8 cellular contexts compared by ENCODE assay signal in genomic region chr4:105894570-105895323, GRCh38. TPM values are rescaled to one million over a fixed set of nuclear protein-coding genes. Genes with fewer than 3 reads are reported as not detected.
A peak's percentile ranks its signal among the peaks of the same experiment; 100 is the strongest.
DNase-seq lines count a peak whose midpoint lies in the region; ATAC-seq and TF ChIP-seq lines count a peak whose summit lies in the region.

No MANE protein-coding gene starts in this region.

- no peak overlapping the region for H3K4me3 Mint-ChIP-seq in immature natural killer cell

- H4K20me1 ChIP-seq in osteoblast (ENCODE audit: insufficient read depth, low read length), result no peaks in the 10 kb centered on the region

- H3K27ac ChIP-seq in esophagus (ENCODE audit: low read depth in 2 of 2, low read length in 1 of 2) (peak overlapping the region; percentile 52 to 62), osteoblast (ENCODE audit: low read depth, low read length) (no peak overlapping the region)

- H3K4me1 ChIP-seq in esophagus (ENCODE audit: control insufficient read depth in 2 of 2, insufficient read depth in 2 of 2, low read length in 1 of 2) (peaks cover 0 to 5% of the 10 kb centered on the region in 2 donors), osteoblast (ENCODE audit: insufficient read depth, low read length) (no peaks in the 10 kb centered on the region)

- ATAC-seq in GM21825 (IDR thresholded peaks at IDR 0.05; ENCODE audit: unreplicated experiment), result peak; percentile 30
- no peak for ATAC-seq in GM21737 (IDR thresholded peaks at IDR 0.05; ENCODE audit: unreplicated experiment)

- TF ChIP-seq CTCF in osteoblast (IDR thresholded peaks at IDR 0.05; ENCODE audit: extremely low read depth, low read depth, low read length), result no peak

- H3K27me3 ChIP-seq in esophagus (ENCODE audit: control insufficient read depth in 1 of 2, insufficient read depth in 2 of 2, low read length in 2 of 2) (peaks cover 0 to 2% of the 10 kb centered on the region in 2 donors), osteoblast (ENCODE audit: insufficient read depth, low read length) (peaks cover 69% of the 10 kb centered on the region)

- H2AFZ ChIP-seq in osteoblast (ENCODE audit: low read length), result no peak overlapping the region

- H3K9me3 ChIP-seq in esophagus (ENCODE audit: control insufficient read depth in 2 of 2, insufficient read depth in 1 of 2, low read depth in 1 of 2, low read length in 1 of 2) (no peaks in the 10 kb centered on the region), osteoblast (ENCODE audit: low read depth, low read length) (no peaks in the 10 kb centered on the region)

- H3K27ac Mint-ChIP-seq in immature natural killer cell, result no peak overlapping the region

- WGBS in esophagus, 2 donors, result 1 to 2% methylated on average over 23 to 24 of the region's 24 CpGs

- no peaks in the 10 kb centered on the region for H3K79me2 ChIP-seq in osteoblast (ENCODE audit: insufficient read depth, low read length)

- peak overlapping the region; percentile 62 for H3K4me2 ChIP-seq in osteoblast (ENCODE audit: insufficient read depth, low read length)

- H3K36me3 Mint-ChIP-seq in immature natural killer cell, result peaks cover 0 to 7% (median 0%) of the 10 kb centered on the region in 3 donors

- peak overlapping the region; percentile 25; the same call in 1 of the 2 replicates for H3K4me3 ChIP-seq in GM08714 (ENCODE audit: low read length)
- peak overlapping the region; percentile 63 for H3K4me3 ChIP-seq in esophagus (ENCODE audit: low read depth in 1 of 2, low read length in 2 of 2)
- peak overlapping the region; percentile 23 for H3K4me3 ChIP-seq in osteoblast (ENCODE audit: insufficient read depth, low read length)

- H3K36me3 ChIP-seq in esophagus (ENCODE audit: control insufficient read depth in 2 of 2, insufficient read depth in 2 of 2, low read length in 1 of 2) (no peaks in the 10 kb centered on the region), osteoblast (ENCODE audit: insufficient read depth, low read length) (no peaks in the 10 kb centered on the region)

- peaks cover 8 to 22% (median 14%) of the 10 kb centered on the region in 3 donors for H3K27me3 Mint-ChIP-seq in immature natural killer cell (ENCODE audit: low read depth in 3 of 3)

- peaks cover 0 to 18% (median 10%) of the 10 kb centered on the region in 6 donors for H3K9me3 Mint-ChIP-seq in immature natural killer cell

- H3K4me1 Mint-ChIP-seq in immature natural killer cell, result no peaks in the 10 kb centered on the region

- DNase-seq in NCI-H2029 treated with DMSO at 0.1 percent for 48 hours (lab: John Stamatoyannopoulos, UW), result peak; percentile 28
- DNase-seq in osteoblast (ENCODE audit: insufficient read length, low spot score, missing footprints), result peak; percentile 44
- DNase-seq in activated naive CD4-positive, alpha-beta T cell treated with Interleukin-2 at 50 U/mL for 16 hours, result no peak
- DNase-seq in immature natural killer cell, result no peak

RNA-seq across cellular contexts. Expression of gene NPNT, which starts 0.5 kb away (rescaled TPM):
- polyA plus RNA-seq in esophagus, result 10 to 100 TPM; 11.2 to 15.6 TPM
- total RNA-seq in osteoblast, result 0.36 and 0.59 TPM in 2 replicates
- polyA plus RNA-seq in immature natural killer cell, result not detected

Comparison
In these comparisons a context has a peak if more than half of its experiments do, and no peak if none do; other contexts are left out.
1. DNase-seq: peak in NCI-H2029 treated with DMSO at 0.1 percent for 48 hours (single experiment) and osteoblast (single experiment); none in activated naive CD4-positive, alpha-beta T cell treated with Interleukin-2 at 50 U/mL for 16 hours (single experiment) and immature natural killer cell (0 of 3).
2. RNA of gene NPNT, which starts 0.5 kb away (polyA plus RNA-seq): 11.2 to 15.6 TPM in esophagus; not detected in immature natural killer cell; every median in the first group is over 10 times any median in the second.
3. Peak in every context shown above with its lines, with median percentiles within 50 percentile points of each other: H3K4me3 ChIP-seq.